In genomic region chr5:98193921-98194760, GRCh38 we compare ENCODE assay signal across 19 cellular contexts.
"Had no signal": no experiment of that assay in that cellular context is flagged by ENCODE, and none has a peak within 500 bp of the region (broad histone marks: within the 10 kb centered on the region; RNA-seq: fewer than 3 reads in every experiment).

No MANE protein-coding gene starts in this region.

- H3K4me3 ChIP-seq: heart left ventricle, mucosa of descending colon, right atrium auricular region, sigmoid colon, skin epidermis, stomach, thoracic aorta, transverse colon had no signal

- H3K9me3 ChIP-seq: mucosa of descending colon, right atrium auricular region, sigmoid colon, stomach, thoracic aorta, transverse colon had no signal

- H3K4me3 Mint-ChIP-seq: naive thymus-derived CD8-positive, alpha-beta T cell had no signal

- H3K27ac Mint-ChIP-seq: naive thymus-derived CD8-positive, alpha-beta T cell had no signal

- H3K27me3 ChIP-seq: heart left ventricle, neutrophil, right atrium auricular region, sigmoid colon, stomach, transverse colon had no signal

- H3K4me1 ChIP-seq: heart left ventricle, right atrium auricular region, sigmoid colon, stomach, transverse colon had no signal

- ATAC-seq: heart left ventricle; mucosa of descending colon; naive thymus-derived CD8-positive, alpha-beta T cell had no signal

- H3K4me1 Mint-ChIP-seq: naive thymus-derived CD8-positive, alpha-beta T cell had no signal

- H3K36me3 ChIP-seq: heart left ventricle, neutrophil, right atrium auricular region, sigmoid colon, stomach, thoracic aorta, transverse colon had no signal

- DNase-seq: effector memory CD4-positive, alpha-beta T cell; erythroblast; heart left ventricle; hippocampal formation; kidney glomerular epithelial cell; mucosa of descending colon; naive thymus-derived CD8-positive, alpha-beta T cell; posterior cingulate gyrus; sigmoid colon; stimulated activated CD4-positive, alpha-beta T cell treated with anti-CD3 and anti-CD28 coated beads, Interleukin-2, amount 100 ng/mL, for 24 hours; stimulated activated CD4-positive, alpha-beta T cell treated with anti-CD3 and anti-CD28 coated beads, Interleukin-4, amount 100 ng/mL, for 4 hours; stimulated activated naive CD4-positive, alpha-beta T cell; stomach; substantia nigra; transverse colon had no signal

- H3K36me3 Mint-ChIP-seq: naive thymus-derived CD8-positive, alpha-beta T cell had no signal

- H3K27ac ChIP-seq: heart left ventricle, neutrophil, right atrium auricular region, sigmoid colon, skin epidermis, stomach, thoracic aorta, transverse colon had no signal
